Comparison of ENCODE assay signal across 10 cellular contexts in the genomic region with DNA sequence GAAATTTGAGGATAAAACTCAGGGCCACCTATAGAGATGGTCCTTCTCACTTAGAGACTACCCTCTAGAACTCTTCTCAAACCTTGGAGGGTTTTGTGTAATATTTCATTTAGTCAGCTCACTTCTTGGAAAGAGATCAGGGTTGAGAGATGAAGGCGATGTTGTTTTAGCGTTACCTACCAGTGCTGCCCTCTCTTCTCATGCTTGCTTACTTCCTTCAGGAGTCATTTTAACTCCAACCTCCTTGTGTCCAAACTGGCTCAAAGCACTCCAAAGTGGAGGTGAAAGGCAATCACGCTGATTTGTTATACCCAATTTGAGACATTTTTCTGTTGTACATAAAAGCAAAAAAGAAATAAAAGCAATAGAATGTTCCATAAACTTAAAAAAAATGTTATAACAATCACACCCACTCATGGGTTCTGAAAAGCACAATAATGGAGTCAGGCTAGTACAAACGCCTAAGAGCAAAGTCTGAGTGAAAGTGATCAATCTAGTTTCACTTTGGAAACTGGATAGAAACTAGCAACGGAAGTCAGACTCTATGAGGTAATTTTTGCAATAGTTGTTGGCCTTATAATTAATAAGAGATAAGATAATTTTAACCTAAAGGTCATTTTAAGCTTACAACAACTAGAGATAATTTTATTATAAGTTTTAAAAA.
DNase-seq lines count a peak whose midpoint lies in the region; ATAC-seq and TF ChIP-seq lines count a peak whose summit lies in the region.
"Had no signal": no experiment of that assay in that cellular context is flagged by ENCODE, and none has a peak within 500 bp of the region (broad histone marks: within the 10 kb centered on the region; RNA-seq: fewer than 3 reads in every experiment).

No MANE protein-coding gene starts in this region.

- no peak overlapping the region for H3K4me2 ChIP-seq in IMR-90 (ENCODE audit: low read depth, low read length)
- no peak overlapping the region for H3K4me2 ChIP-seq in trophoblast cell (ENCODE audit: low read length)

- H3K27me3 Mint-ChIP-seq in activated CD4-positive, alpha-beta T cell treated with anti-CD3 and anti-CD28 coated beads, Interleukin-2, amount 10 ng/mL, durations not matched to agents 24 days and 14 days, result no peaks in the 10 kb centered on the region
- no peaks in the 10 kb centered on the region for H3K27me3 Mint-ChIP-seq in central memory CD8-positive, alpha-beta T cell
- H3K27me3 Mint-ChIP-seq in stimulated activated memory B cell treated with anti-CD40 and anti-IgM and Interleukin-4, amounts not matched to agents 10 μg/mL and 1 μg/mL and 100 μg/mL, for 72 hours, result no peaks in the 10 kb centered on the region

- no peak overlapping the region for H3K27ac ChIP-seq in IMR-90 (ENCODE audit: insufficient read depth, low read length)
- H3K27ac ChIP-seq in trophoblast cell (ENCODE audit: low read depth, low read length), result no peak overlapping the region
- H3K27ac ChIP-seq: thoracic aorta had no signal

- H2BK5ac ChIP-seq in IMR-90 (ENCODE audit: low read depth, low read length, poor library complexity, severe bottlenecking), result peak overlapping the region; percentile 40
- H2BK5ac ChIP-seq in trophoblast cell (ENCODE audit: low read depth, low read length, poor library complexity), result no peak overlapping the region

- H4K20me1 ChIP-seq in IMR-90 (ENCODE audit: insufficient read depth, low read length), result no peaks in the 10 kb centered on the region

- no peak overlapping the region for H2AK9ac ChIP-seq in IMR-90 (replicated peaks; ENCODE audit: low read depth, low read length, poor library complexity)

- H3K4ac ChIP-seq in IMR-90 (ENCODE audit: low read depth, low read length) (peak overlapping the region; percentile 19; the same call in 1 of the 2 replicates), trophoblast cell (ENCODE audit: low read depth, low read length) (no peak overlapping the region)

- intact Hi-C loops in activated CD4-positive, alpha-beta T cell treated with anti-CD3 and anti-CD28 coated beads, Interleukin-2, amount 10 ng/mL, durations not matched to agents 24 days and 14 days (cut with micrococcal nuclease), result loop anchor here (2.0 kb wide), 3 partner anchors 13 to 59 kb away; no protein-coding TSS in a partner anchor
- intact Hi-C loops in IMR-90 (cut with micrococcal nuclease), result no loop called here

- peaks cover 41 to 84% of the 10 kb centered on the region in 2 experiments for H3K79me1 ChIP-seq in IMR-90 (ENCODE audit: low read depth in 1 of 2, low read length in 2 of 2)
- no peaks in the 10 kb centered on the region for H3K79me1 ChIP-seq in trophoblast cell (ENCODE audit: low read length)

- H4K12ac ChIP-seq in trophoblast cell (ENCODE audit: low read depth, low read length), result no peak overlapping the region

- H2AK5ac ChIP-seq in IMR-90 (ENCODE audit: low read depth, low read length), result peak overlapping the region; percentile 78; the same call in 1 of the 2 replicates
- H2AK5ac ChIP-seq in trophoblast cell (ENCODE audit: low read length), result no peak overlapping the region

- no peak for TF ChIP-seq RAD21 in IMR-90 (IDR thresholded peaks at IDR 0.05; ENCODE audit: low read length)

- H3K23ac ChIP-seq in IMR-90 (ENCODE audit: low read depth, low read length) (no peak overlapping the region), trophoblast cell (ENCODE audit: low read length) (no peak overlapping the region)

- H2BK15ac ChIP-seq in IMR-90 (ENCODE audit: low read depth, low read length), result peak overlapping the region; percentile 19; the same call in 1 of the 3 replicates

- H3K4me3 ChIP-seq in IMR-90 (ENCODE audit: insufficient read depth, low read depth, low read length) (no peak overlapping the region), trophoblast cell (ENCODE audit: low read depth, low read length) (no peak overlapping the region)
- H3K4me3 ChIP-seq: thoracic aorta had no signal

- H4K8ac ChIP-seq in IMR-90 (ENCODE audit: low read depth in 2 of 2, low read length in 2 of 2) (no peak overlapping the region), trophoblast cell (ENCODE audit: low read depth, low read length) (no peak overlapping the region)

- H2AFZ ChIP-seq in IMR-90 (replicated peaks; ENCODE audit: low read length, poor library complexity) (no peak overlapping the region), trophoblast cell (ENCODE audit: insufficient read depth, low read length, poor library complexity) (no peak overlapping the region)

- peak overlapping the region; percentile 74 for H3K4me3 Mint-ChIP-seq in activated CD4-positive, alpha-beta T cell treated with anti-CD3 and anti-CD28 coated beads, Interleukin-2, amount 10 ng/mL, durations not matched to agents 24 days and 14 days
- peak overlapping the region; percentile 59 for H3K4me3 Mint-ChIP-seq in central memory CD8-positive, alpha-beta T cell
- H3K4me3 Mint-ChIP-seq in stimulated activated memory B cell treated with anti-CD40 and anti-IgM and Interleukin-4, amounts not matched to agents 10 μg/mL and 1 μg/mL and 100 μg/mL, for 72 hours, result peak overlapping the region; percentile 12

- H3K14ac ChIP-seq in IMR-90 (replicated peaks; ENCODE audit: low read depth, low read length) (no peak overlapping the region; the same call in 1 of the 2 replicates), trophoblast cell (ENCODE audit: low read length) (no peak overlapping the region)

- H3K27me3 ChIP-seq in IMR-90 (ENCODE audit: control insufficient read depth, insufficient read depth, low read length) (no peaks in the 10 kb centered on the region), trophoblast cell (ENCODE audit: insufficient read depth, low read length) (no peaks in the 10 kb centered on the region)

- BruUV-seq in IMR-90 (replicated peaks; lab: Mats Ljungman, UMichigan), result no TSS peak

- H3K79me2 ChIP-seq in trophoblast cell (ENCODE audit: control insufficient read depth, insufficient read depth, low read length, poor library complexity), result peaks cover 5% of the 10 kb centered on the region

- TF ChIP-seq CTCF in IMR-90 (conservative IDR thresholded peaks at IDR 0.05; ENCODE audit: low read depth, low read length), result no peak

- H2BK12ac ChIP-seq in trophoblast cell (ENCODE audit: low read length), result no peak overlapping the region

- H3K18ac ChIP-seq in IMR-90 (ENCODE audit: low read depth, low read length) (no peak overlapping the region), trophoblast cell (ENCODE audit: low read length) (no peak overlapping the region)

- H3K4me1 ChIP-seq in IMR-90 (ENCODE audit: control insufficient read depth, insufficient read depth, low read length) (peaks cover 5% of the 10 kb centered on the region; the same call in 1 of the 2 replicates), trophoblast cell (ENCODE audit: control insufficient read depth in 1 of 2, insufficient read depth in 2 of 2, low read length in 2 of 2) (peaks cover 2% of the 10 kb centered on the region in 2 experiments)

- ATAC-seq in IMR-90 (ENCODE audit: low read depth) (no peak), HG03025 (IDR thresholded peaks at IDR 0.05; ENCODE audit: low FRiP score, unreplicated experiment) (no peak)
- ATAC-seq in central memory CD8-positive, alpha-beta T cell (replicated peaks; ENCODE audit: extremely low read depth, poor library complexity, severe bottlenecking), result peak; percentile 91
- ATAC-seq in stimulated activated memory B cell treated with anti-CD40 and anti-IgM and Interleukin-4, amounts not matched to agents 10 μg/mL and 1 μg/mL and 100 μg/mL, for 72 hours, result peak; percentile 67

- peaks cover 3% of the 10 kb centered on the region; the same call in 1 of the 2 replicates for H3K9me3 ChIP-seq in IMR-90 (ENCODE audit: control insufficient read depth, insufficient read depth, low read length)
- H3K9me3 ChIP-seq in trophoblast cell (ENCODE audit: insufficient read depth, low read depth, low read length), result no peaks in the 10 kb centered on the region
- H3K9me3 ChIP-seq: thoracic aorta had no signal

- H3K27ac Mint-ChIP-seq in activated CD4-positive, alpha-beta T cell treated with anti-CD3 and anti-CD28 coated beads, Interleukin-2, amount 10 ng/mL, durations not matched to agents 24 days and 14 days, result peak overlapping the region; percentile 91
- peak overlapping the region; percentile 86 for H3K27ac Mint-ChIP-seq in central memory CD8-positive, alpha-beta T cell (ENCODE audit: low read depth)
- H3K27ac Mint-ChIP-seq in stimulated activated memory B cell treated with anti-CD40 and anti-IgM and Interleukin-4, amounts not matched to agents 10 μg/mL and 1 μg/mL and 100 μg/mL, for 72 hours, result peak overlapping the region; percentile 78

- WGBS in IMR-90 (ENCODE audit: extremely low coverage in 2 of 2, insufficient read length in 1 of 2), 2 experiments, result no CpG with 5 or more reads among the region's 5 CpGs
- WGBS in trophoblast cell (ENCODE audit: extremely low coverage, insufficient coverage, insufficient read length), result no CpG with 5 or more reads among the region's 5 CpGs

- no peaks in the 10 kb centered on the region for H3K9me3 Mint-ChIP-seq in activated CD4-positive, alpha-beta T cell treated with anti-CD3 and anti-CD28 coated beads, Interleukin-2, amount 10 ng/mL, durations not matched to agents 24 days and 14 days
- H3K9me3 Mint-ChIP-seq in central memory CD8-positive, alpha-beta T cell, result no peaks in the 10 kb centered on the region
- no peaks in the 10 kb centered on the region for H3K9me3 Mint-ChIP-seq in stimulated activated memory B cell treated with anti-CD40 and anti-IgM and Interleukin-4, amounts not matched to agents 10 μg/mL and 1 μg/mL and 100 μg/mL, for 72 hours

- H3K56ac ChIP-seq in IMR-90 (ENCODE audit: extremely low read depth, insufficient read depth, low read length), result no peak overlapping the region

- peaks cover 2% of the 10 kb centered on the region; the same call in 1 of the 2 replicates for H3K36me3 ChIP-seq in IMR-90 (ENCODE audit: control insufficient read depth, insufficient read depth, low read length)
- H3K36me3 ChIP-seq in trophoblast cell (ENCODE audit: control insufficient read depth in 1 of 2, insufficient read depth in 2 of 2, low read length in 2 of 2), result peaks cover 6 to 9% of the 10 kb centered on the region in 2 experiments
- H3K36me3 ChIP-seq: thoracic aorta had no signal

- TF ChIP-seq POLR2A in IMR-90 (IDR thresholded peaks at IDR 0.05; ENCODE audit: low read depth, low read length), result no peak

- peak overlapping the region; percentile 58; the same call in 1 of the 2 replicates for H4K91ac ChIP-seq in IMR-90 (ENCODE audit: insufficient read depth, low read depth, low read length)
- H4K91ac ChIP-seq in trophoblast cell (ENCODE audit: low read depth, low read length), result no peak overlapping the region

- dilution Hi-C loops in IMR-90 (cut with HindIII; ENCODE audit: low sequenced_read_pairs, unreplicated experiment), result no loop called here

- peak; percentile 70 for DNase-seq in activated CD4-positive, alpha-beta T cell treated with anti-CD3 and anti-CD28 coated beads, Interleukin-2, amount 10 ng/mL, durations not matched to agents 24 days and 14 days
- no peak for DNase-seq in activated CD4-positive, alpha-beta T cell treated with anti-CD3 and anti-CD28 coated beads for 4 hours
- DNase-seq in IMR-90 (no peak), NCI-H524 (lab: John Stamatoyannopoulos, UW) (no peak), trophoblast cell (no peak)
- DNase-seq in central memory CD8-positive, alpha-beta T cell (ENCODE audit: low spot score in 2 of 2), result no peak
- DNase-seq: midbrain had no signal

- peaks cover 22% of the 10 kb centered on the region for H3K36me3 Mint-ChIP-seq in activated CD4-positive, alpha-beta T cell treated with anti-CD3 and anti-CD28 coated beads, Interleukin-2, amount 10 ng/mL, durations not matched to agents 24 days and 14 days (ENCODE audit: low read depth)
- peaks cover 3% of the 10 kb centered on the region for H3K36me3 Mint-ChIP-seq in central memory CD8-positive, alpha-beta T cell (ENCODE audit: insufficient read depth)
- H3K36me3 Mint-ChIP-seq in stimulated activated memory B cell treated with anti-CD40 and anti-IgM and Interleukin-4, amounts not matched to agents 10 μg/mL and 1 μg/mL and 100 μg/mL, for 72 hours, result peaks cover 15% of the 10 kb centered on the region

- in situ Hi-C loops in IMR-90 (cut with MboI; ENCODE audit: low sequenced_read_pairs), result no loop called here

- H3K9ac ChIP-seq in IMR-90 (ENCODE audit: low read depth, low read length), result no peak overlapping the region
- no peak overlapping the region for H3K9ac ChIP-seq in trophoblast cell (ENCODE audit: low read length)

- peaks cover 7% of the 10 kb centered on the region; the same call in 1 of the 2 replicates for H3K9me1 ChIP-seq in IMR-90 (ENCODE audit: insufficient read depth, low read length)

- H2BK20ac ChIP-seq in IMR-90 (ENCODE audit: low read depth, low read length), result no peak overlapping the region

- peaks cover 24% of the 10 kb centered on the region for H3K4me1 Mint-ChIP-seq in activated CD4-positive, alpha-beta T cell treated with anti-CD3 and anti-CD28 coated beads, Interleukin-2, amount 10 ng/mL, durations not matched to agents 24 days and 14 days
- peaks cover 22% of the 10 kb centered on the region for H3K4me1 Mint-ChIP-seq in central memory CD8-positive, alpha-beta T cell
- H3K4me1 Mint-ChIP-seq in stimulated activated memory B cell treated with anti-CD40 and anti-IgM and Interleukin-4, amounts not matched to agents 10 μg/mL and 1 μg/mL and 100 μg/mL, for 72 hours, result peaks cover 32% of the 10 kb centered on the region

- POLR2A ChIA-PET in IMR-90 (lab: Charles Lee; ENCODE audit: unreplicated experiment), result no interaction called here

- no peak overlapping the region for H2BK120ac ChIP-seq in IMR-90 (ENCODE audit: low read depth, low read length)
- no peak overlapping the region for H2BK120ac ChIP-seq in trophoblast cell (ENCODE audit: insufficient read depth, low read length, poor library complexity)

- CTCF ChIA-PET in IMR-90 (lab: Yijun Ruan, JAX), result interaction anchor here (0.9 kb wide), 1 partner anchor 120 kb away, joined by 3 read pairs; no protein-coding TSS in a partner anchor

- H4K5ac ChIP-seq in IMR-90 (ENCODE audit: low read depth, low read length), result no peak overlapping the region; the same call in 1 of the 2 replicates

Comparison
In these comparisons a context has a peak if more than half of its experiments do, and no peak if none do; other contexts are left out.
1. H3K4me3 Mint-ChIP-seq: peak in every context shown above with its lines; median percentile 74 in activated CD4-positive, alpha-beta T cell treated with anti-CD3 and anti-CD28 coated beads, Interleukin-2, amount 10 ng/mL, durations not matched to agents 24 days and 14 days; 59 in central memory CD8-positive, alpha-beta T cell; 12 in stimulated activated memory B cell treated with anti-CD40 and anti-IgM and Interleukin-4, amounts not matched to agents 10 μg/mL and 1 μg/mL and 100 μg/mL, for 72 hours.
2. ATAC-seq: peak in central memory CD8-positive, alpha-beta T cell (single experiment) and stimulated activated memory B cell treated with anti-CD40 and anti-IgM and Interleukin-4, amounts not matched to agents 10 μg/mL and 1 μg/mL and 100 μg/mL, for 72 hours (single experiment); none in IMR-90 (single experiment) and HG03025 (single experiment).
3. Peak in every context shown above with its lines, with median percentiles within 50 percentile points of each other: H3K27ac Mint-ChIP-seq.